8 cellular contexts compared by ENCODE assay signal in the genomic region with DNA sequence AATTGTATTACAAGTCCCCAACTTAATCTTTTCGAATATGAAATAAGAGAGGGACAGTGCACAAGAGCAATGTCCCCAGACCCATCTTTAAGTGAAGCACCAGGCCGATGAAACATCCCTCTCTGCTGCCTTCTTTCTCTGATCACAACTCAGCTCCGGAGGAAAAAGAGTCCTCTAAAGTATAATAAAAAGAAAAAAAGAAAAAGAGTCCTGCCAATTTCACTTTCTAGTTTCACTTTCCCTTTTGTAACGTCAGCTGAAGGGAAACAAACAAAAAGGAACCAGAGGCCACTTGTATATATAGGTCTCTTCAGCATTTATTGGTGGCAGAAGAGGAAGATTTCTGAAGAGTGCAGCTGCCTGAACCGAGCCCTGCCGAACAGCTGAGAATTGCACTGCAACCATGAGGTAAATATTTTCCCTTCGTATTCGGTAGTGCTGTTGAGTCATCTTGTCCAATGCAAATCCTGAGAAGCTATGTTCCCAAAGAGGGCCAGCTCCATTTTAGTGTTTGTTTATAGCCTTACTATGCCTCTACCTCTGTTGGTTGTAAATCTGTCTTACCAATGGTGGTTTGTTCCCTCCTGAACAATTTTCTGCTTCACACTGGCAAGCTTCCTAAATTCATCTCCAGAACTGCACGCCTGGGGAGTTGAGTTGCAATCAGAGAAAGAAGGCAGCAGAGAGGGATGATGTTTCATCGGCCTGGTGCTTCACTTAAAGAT. TPM values are rescaled to one million over a fixed set of nuclear protein-coding genes. Genes with fewer than 3 reads are reported as not detected.
DNase-seq lines count a peak whose midpoint lies in the region; ATAC-seq and TF ChIP-seq lines count a peak whose summit lies in the region.

A gene with protein sequence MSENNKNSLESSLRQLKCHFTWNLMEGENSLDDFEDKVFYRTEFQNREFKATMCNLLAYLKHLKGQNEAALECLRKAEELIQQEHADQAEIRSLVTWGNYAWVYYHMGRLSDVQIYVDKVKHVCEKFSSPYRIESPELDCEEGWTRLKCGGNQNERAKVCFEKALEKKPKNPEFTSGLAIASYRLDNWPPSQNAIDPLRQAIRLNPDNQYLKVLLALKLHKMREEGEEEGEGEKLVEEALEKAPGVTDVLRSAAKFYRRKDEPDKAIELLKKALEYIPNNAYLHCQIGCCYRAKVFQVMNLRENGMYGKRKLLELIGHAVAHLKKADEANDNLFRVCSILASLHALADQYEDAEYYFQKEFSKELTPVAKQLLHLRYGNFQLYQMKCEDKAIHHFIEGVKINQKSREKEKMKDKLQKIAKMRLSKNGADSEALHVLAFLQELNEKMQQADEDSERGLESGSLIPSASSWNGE (plus strand): TSS at position 326 of the 725 bp plus-strand sequence. CDS start 78 bp downstream, at position 404.

- peak within 1 kb of the TSS; percentile 23 for H2AFZ ChIP-seq in OCI-LY3 (ENCODE audit: low read depth, low read length)

- no peaks in the 10 kb centered on the region for H3K36me3 Mint-ChIP-seq in Caco-2 (ENCODE audit: insufficient read depth, unreplicated experiment)
- H3K36me3 Mint-ChIP-seq in activated naive CD8-positive, alpha-beta T cell treated with anti-CD3 and anti-CD28 coated beads for 36 hours = peaks cover 40% of the 10 kb centered on the region

- intact Hi-C loops in Caco-2 (cut with micrococcal nuclease; ENCODE audit: unreplicated experiment) (loop anchor here (2.0 kb wide), 1 partner anchor 51 kb away; no protein-coding TSS in a partner anchor), heart left ventricle (cut with DNase I) (loop anchor here in 3 of 10 donors (2.0 to 10.0 kb wide), 4 partner anchors 27 to 113 kb away; a partner anchor contains a TSS)

- peaks cover 12% of the 10 kb centered on the region for H3K4me1 ChIP-seq in Caco-2
- H3K4me1 ChIP-seq in OCI-LY3 (ENCODE audit: low read length) = peaks cover 19% of the 10 kb centered on the region
- peaks cover 0 to 50% (median 22%) of the 10 kb centered on the region in 12 donors for H3K4me1 ChIP-seq in heart left ventricle

- 2 to 4% (median 3%) methylated on average over 10 of the region's 10 CpGs for WGBS in heart left ventricle, 4 donors

- no TSS peak for BruUV-seq in Caco-2 (replicated peaks; lab: Mats Ljungman, UMichigan)

- peak within 1 kb of the TSS; percentile 53 for H3K9ac ChIP-seq in OCI-LY3 (ENCODE audit: low read length)

- H3K4me3 Mint-ChIP-seq in Caco-2 (ENCODE audit: unreplicated experiment) = peak within 1 kb of the TSS; percentile 67
- H3K4me3 Mint-ChIP-seq in activated naive CD8-positive, alpha-beta T cell treated with anti-CD3 and anti-CD28 coated beads for 36 hours = peak within 1 kb of the TSS; percentile 81

- H4K20me1 ChIP-seq in OCI-LY3 (ENCODE audit: insufficient read depth, low read length) = no peaks in the 10 kb centered on the region

- TF ChIP-seq CTCF in Caco-2 (IDR thresholded peaks at IDR 0.05; ENCODE audit: insufficient read depth in 1 of 2, low read depth in 1 of 2, low read length in 1 of 2, severe bottlenecking in 1 of 2, unreplicated experiment in 1 of 2) = no peak
- TF ChIP-seq CTCF in OCI-LY3 (IDR thresholded peaks at IDR 0.05; ENCODE audit: low read depth, low read length) = no peak
- no peak for TF ChIP-seq CTCF in heart left ventricle (IDR thresholded peaks at IDR 0.05)

- peak in 1 of 2 donors; percentile 42 for TF ChIP-seq POLR2A in heart left ventricle (IDR thresholded peaks at IDR 0.05)

- H3K9me3 Mint-ChIP-seq in Caco-2 (ENCODE audit: unreplicated experiment) = no peaks in the 10 kb centered on the region
- peaks cover 20% of the 10 kb centered on the region for H3K9me3 Mint-ChIP-seq in activated naive CD8-positive, alpha-beta T cell treated with anti-CD3 and anti-CD28 coated beads for 36 hours

- CTCF ChIA-PET in Caco-2 (lab: Charles Lee) = interaction anchor here (0.6 to 0.8 kb wide), 3 partner anchors 51 to 72 kb away, joined by 3 to 4 read pairs (median 3); no protein-coding TSS in a partner anchor

- H3K27me3 Mint-ChIP-seq in Caco-2 (ENCODE audit: insufficient read depth, unreplicated experiment) = no peaks in the 10 kb centered on the region
- H3K27me3 Mint-ChIP-seq in activated naive CD8-positive, alpha-beta T cell treated with anti-CD3 and anti-CD28 coated beads for 36 hours = no peaks in the 10 kb centered on the region

- no peaks in the 10 kb centered on the region for H3K79me2 ChIP-seq in OCI-LY3 (ENCODE audit: low read length)

- H3K4me2 ChIP-seq in OCI-LY3 (ENCODE audit: low read length) = peak within 1 kb of the TSS; percentile 87

- H3K27ac Mint-ChIP-seq in Caco-2 (ENCODE audit: unreplicated experiment) = peak within 1 kb of the TSS; percentile 70
- peak within 1 kb of the TSS; percentile 86 for H3K27ac Mint-ChIP-seq in activated naive CD8-positive, alpha-beta T cell treated with anti-CD3 and anti-CD28 coated beads for 36 hours

- peak within 1 kb of the TSS; percentile 25 for H3K4me3 ChIP-seq in Caco-2 (ENCODE audit: low read depth, low read length)
- peak within 1 kb of the TSS; percentile 75 for H3K4me3 ChIP-seq in OCI-LY3 (ENCODE audit: low read length)
- H3K4me3 ChIP-seq in heart left ventricle = peak within 1 kb of the TSS; percentile 20 to 71 (median 56)

- DNase-seq in Caco-2 (peak in 1 of 2 experiments; percentile 23), GM19240 (ENCODE audit: insufficient read length, low spot score) (peak; percentile 23), heart left ventricle (peak; percentile 35 to 58 (median 44)), retina (peak; percentile 25), NCI-H128 (lab: John Stamatoyannopoulos, UW; ENCODE audit: unreplicated experiment) (no peak)
- DNase-seq in activated naive CD8-positive, alpha-beta T cell treated with anti-CD3 and anti-CD28 coated beads for 36 hours = no peak

- H3K9me3 ChIP-seq in Caco-2 (no peaks in the 10 kb centered on the region), OCI-LY3 (ENCODE audit: insufficient read depth, low read length) (no peaks in the 10 kb centered on the region), heart left ventricle (peaks cover 0 to 12% (median 0%) of the 10 kb centered on the region in 12 donors)

- ATAC-seq in HG03354 (IDR thresholded peaks at IDR 0.05; ENCODE audit: poor library complexity, severe bottlenecking, unreplicated experiment) = peak; percentile 86
- peak; percentile 67 to 86 (median 82) for ATAC-seq in heart left ventricle

- POLR2A ChIA-PET in Caco-2 (lab: Charles Lee) = interaction anchor here (0.6 to 1.0 kb wide), 2 partner anchors 20 to 50 kb away, joined by 3 to 4 read pairs; no protein-coding TSS in a partner anchor

- H3K27me3 ChIP-seq in Caco-2 (replicated peaks; ENCODE audit: control insufficient read depth, insufficient read depth, low read length) (no peaks in the 10 kb centered on the region), OCI-LY3 (ENCODE audit: low read depth, low read length) (no peaks in the 10 kb centered on the region), heart left ventricle (no peaks in the 10 kb centered on the region)

- no peaks in the 10 kb centered on the region for H3K4me1 Mint-ChIP-seq in Caco-2 (ENCODE audit: low read depth, unreplicated experiment)
- H3K4me1 Mint-ChIP-seq in activated naive CD8-positive, alpha-beta T cell treated with anti-CD3 and anti-CD28 coated beads for 36 hours = peaks cover 31% of the 10 kb centered on the region

- no peaks in the 10 kb centered on the region for H3K36me3 ChIP-seq in Caco-2 (ENCODE audit: control insufficient read depth, insufficient read depth, low read length)
- no peaks in the 10 kb centered on the region for H3K36me3 ChIP-seq in OCI-LY3 (replicated peaks; ENCODE audit: low read depth, low read length)
- peaks cover 0 to 13% (median 12%) of the 10 kb centered on the region in 9 donors for H3K36me3 ChIP-seq in heart left ventricle

- H3K27ac ChIP-seq in OCI-LY3 (ENCODE audit: low read length) = peak within 1 kb of the TSS; percentile 62
- H3K27ac ChIP-seq in heart left ventricle = peak within 1 kb of the TSS; percentile 74 to 97 (median 90)

RNA-seq across cellular contexts. Expression of the gene that starts here (rescaled TPM):
- total RNA-seq in Caco-2 (2022) (0.43 and 0.56 TPM in 2 replicates), heart left ventricle (10 to 100 TPM in 3 of 9 donors, 1 to 10 TPM in 6; 2.3 to 30.2 (median 5.3) TPM)
- total RNA-seq in activated naive CD8-positive, alpha-beta T cell treated with anti-CD3 and anti-CD28 coated beads for 36 hours = 10 to 100 TPM; 37.0 to 37.3 TPM
- polyA plus RNA-seq in heart left ventricle = 1 to 10 TPM; 2.1 to 2.8 TPM

Comparison
In these comparisons a context has a peak if more than half of its experiments do, and no peak if none do; other contexts are left out.
1. DNase-seq: peak in GM19240 (single experiment), heart left ventricle (5 of 5) and retina (single experiment); none in activated naive CD8-positive, alpha-beta T cell treated with anti-CD3 and anti-CD28 coated beads for 36 hours (single experiment) and NCI-H128 (single experiment).
2. H3K4me3 ChIP-seq: peak in every context shown above with its lines; median percentile 75 in OCI-LY3; 56 in heart left ventricle; 25 in Caco-2.